9 cellular contexts compared by ENCODE assay signal in the genomic region with DNA sequence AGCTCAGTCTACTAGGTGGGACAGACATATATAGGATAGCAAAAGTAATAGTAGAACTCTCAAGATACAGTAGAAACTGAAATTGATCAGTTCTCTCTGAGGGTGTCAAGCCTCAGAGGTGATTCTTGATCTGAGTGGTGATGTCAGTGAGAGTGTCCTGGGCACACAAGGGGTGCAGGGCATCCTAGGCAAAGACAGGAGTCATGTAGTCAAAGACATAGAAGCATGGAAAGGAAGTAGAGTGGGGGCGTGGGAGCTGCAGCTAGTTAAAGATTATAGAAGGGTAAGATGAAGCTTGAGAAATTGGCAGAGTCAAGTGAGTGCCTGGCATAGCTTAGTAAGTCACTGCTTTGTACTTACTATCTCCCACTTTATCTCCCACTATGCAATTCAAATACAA. TPM values are rescaled to one million over a fixed set of nuclear protein-coding genes. Genes with fewer than 3 reads are reported as not detected.
DNase-seq lines count a peak whose midpoint lies in the region; ATAC-seq and TF ChIP-seq lines count a peak whose summit lies in the region.
"Had no signal": no experiment of that assay in that cellular context is flagged by ENCODE, and none has a peak within 500 bp of the region (broad histone marks: within the 10 kb centered on the region; RNA-seq: fewer than 3 reads in every experiment).

No MANE protein-coding gene starts in this region.

- POLR2A ChIA-PET in GM10248 (lab: Yijun Ruan, JAX), result no interaction called here

- ATAC-seq in GM19455 (IDR thresholded peaks at IDR 0.05; ENCODE audit: unreplicated experiment) (peak; percentile 91), HG03108 (IDR thresholded peaks at IDR 0.05; ENCODE audit: unreplicated experiment) (peak; percentile 99)

- CTCF ChIA-PET in GM10248 (lab: Yijun Ruan, JAX), result interaction anchor here (0.9 to 5.4 kb wide), 4 partner anchors 10 to 56 kb away, joined by 3 to 27 read pairs (median 3); no protein-coding TSS in a partner anchor

- no peak overlapping the region for H3K4me3 ChIP-seq in epithelial cell of proximal tubule (ENCODE audit: low read depth, low read length)

- peak; percentile 25 for DNase-seq in EH (ENCODE audit: low read depth)
- peak; percentile 83 for DNase-seq in epithelial cell of proximal tubule (ENCODE audit: low read depth)
- no peak for DNase-seq in mesenteric fat pad (ENCODE audit: low spot score)
- no peak for DNase-seq in GM10248 (ENCODE audit: extremely low spot score)
- DNase-seq in NCI-H1417 treated with DMSO at 0.1 percent for 48 hours (lab: John Stamatoyannopoulos, UW), result no peak
- DNase-seq in pons (ENCODE audit: low spot score), result no peak
- DNase-seq: KG1 had no signal

- no peak for TF ChIP-seq CTCF in epithelial cell of proximal tubule (conservative IDR thresholded peaks at IDR 0.05; ENCODE audit: low read depth, low read length)
- TF ChIP-seq CTCF in GM10248 (IDR thresholded peaks at IDR 0.05; ENCODE audit: control extremely low read depth, extremely low read depth, low read depth, missing control alignments), result no peak

RNA-seq across cellular contexts. Expression of a gene that starts 22.8 kb away (rescaled TPM):
- total RNA-seq in epithelial cell of proximal tubule (12.3 and 12.4 TPM in 2 replicates), mesenteric fat pad (2.4 TPM)

Comparison
In these comparisons a context has a peak if more than half of its experiments do, and no peak if none do; other contexts are left out.
1. DNase-seq: peak in EH (single experiment) and epithelial cell of proximal tubule (single experiment); none in mesenteric fat pad (single experiment), GM10248 (single experiment), NCI-H1417 treated with DMSO at 0.1 percent for 48 hours (single experiment) and pons (single experiment).